Comparison of ENCODE assay signal across 34 cellular contexts in the genomic region with DNA sequence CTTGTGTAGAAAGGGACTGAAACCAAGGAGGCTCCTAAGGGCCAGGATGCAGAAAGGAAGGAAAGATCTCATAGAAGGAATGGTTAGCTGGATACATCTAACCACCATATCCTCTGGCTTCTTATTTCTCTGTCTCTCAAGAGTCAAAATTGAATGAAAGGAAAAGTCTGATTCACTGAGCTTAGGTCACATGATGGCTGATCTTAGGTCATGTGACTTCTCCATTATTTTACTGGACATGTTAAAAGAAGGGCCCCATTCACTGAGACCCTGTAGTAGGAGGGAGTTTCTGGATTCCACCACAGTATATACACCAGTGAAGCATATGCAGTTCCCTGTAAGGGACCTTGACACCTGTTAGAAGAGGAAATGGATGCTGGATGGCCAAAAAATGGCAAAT.
"Had no signal": no experiment of that assay in that cellular context is flagged by ENCODE, and none has a peak within 500 bp of the region (broad histone marks: within the 10 kb centered on the region; RNA-seq: fewer than 3 reads in every experiment).

No MANE protein-coding gene starts in this region.

- H3K4me1 ChIP-seq: adrenal gland, body of pancreas, breast epithelium had no signal

- H3K4me3 ChIP-seq: adrenal gland, body of pancreas, breast epithelium had no signal

- H3K36me3 ChIP-seq: adrenal gland, brain microvascular endothelial cell, breast epithelium had no signal

- H3K9me3 ChIP-seq: adrenal gland, body of pancreas, breast epithelium had no signal

- ATAC-seq: activated CD8-positive, alpha-beta T cell treated with anti-CD3 and anti-CD28 coated beads for 36 hours; activated naive CD4-positive, alpha-beta T cell treated with anti-CD3 and anti-CD28 coated beads, Interleukin-2, amount 50 U/mL, for 72 hours; activated T-cell treated with anti-CD3 and anti-CD28 coated beads, Interleukin-2, amount 50 U/mL, for 4 hours; activated T-cell treated with anti-CD3 and anti-CD28 coated beads, Interleukin-2, amount 50 U/mL, for 72 hours; activated T-helper 17 cell treated with anti-CD3 and anti-CD28 coated beads, Interleukin-2, amount 50 U/mL, for 72 hours; body of pancreas had no signal

- H3K27ac ChIP-seq: adrenal gland, body of pancreas, brain microvascular endothelial cell, breast epithelium, VCaP had no signal

- DNase-seq: activated B cell treated with CpG ODN at 0.5 μM for 24 hours; activated CD4-positive, alpha-beta memory T cell treated with anti-CD3 and anti-CD28 coated beads for 36 hours; activated CD4-positive, alpha-beta T cell treated with anti-CD3 and anti-CD28 coated beads for 4 hours; activated CD4-positive, alpha-beta T cell treated with anti-CD3 and anti-CD28 coated beads, Interleukin-2, amount 10 ng/mL, durations not matched to agents 24 days and 14 days; activated CD4-positive, alpha-beta T cell treated with anti-CD3 and anti-CD28 coated beads, Interleukin-2, amount 50 U/mL, for 1 hour; activated CD4-positive, alpha-beta T cell treated with anti-CD3 and anti-CD28 coated beads, Interleukin-2, amount 50 U/mL, for 4 hours; activated CD4-positive, CD25-positive, alpha-beta regulatory T cell treated with anti-CD3 and anti-CD28 coated beads, Interleukin-2, amount 50 U/mL, for 72 hours; activated CD8-positive, alpha-beta memory T cell treated with anti-CD3 and anti-CD28 coated beads, Interleukin-2, amount 50 U/mL, for 4 hours; activated CD8-positive, alpha-beta T cell treated with anti-CD3 and anti-CD28 coated beads for 36 hours; activated effector memory CD4-positive, alpha-beta T cell treated with anti-CD3 and anti-CD28 coated beads, Interleukin-2, amount 50 U/mL, for 16 hours; activated gamma-delta T cell treated with Interleukin-2 at 50 U/mL for 16 hours; activated naive CD4-positive, alpha-beta T cell; activated naive CD4-positive, alpha-beta T cell treated with anti-CD3 and anti-CD28 coated beads for 36 hours; activated naive CD4-positive, alpha-beta T cell treated with anti-CD3 and anti-CD28 coated beads, Interleukin-2, amount 50 U/mL, for 16 hours; activated naive CD8-positive, alpha-beta T cell treated with anti-CD3 and anti-CD28 coated beads for 36 hours; activated T-cell treated with anti-CD3 and anti-CD28 coated beads for 4 hours; activated T-cell treated with anti-CD3 and anti-CD28 coated beads, Interleukin-2, amount 50 U/mL, for 1 hour; activated T-cell treated with anti-CD3 and anti-CD28 coated beads, Interleukin-2, amount 50 U/mL, for 4 hours; activated T-cell treated with anti-CD3 and anti-CD28 coated beads, Interleukin-2, amount 50 U/mL, for 72 hours; adrenal gland; amniotic stem cell; aorta; body of pancreas; brain microvascular endothelial cell; central memory CD4-positive, alpha-beta T cell; T-helper 1 cell; T-helper 2 cell; T-helper 9 cell had no signal

- FAIRE-seq: astrocyte, TTC549 had no signal

- H3K27me3 ChIP-seq: adrenal gland, body of pancreas, brain microvascular endothelial cell, breast epithelium had no signal
